25 cellular contexts compared by ENCODE assay signal in genomic region chr9:112157087-112157486, GRCh38.
"Had no signal": no experiment of that assay in that cellular context is flagged by ENCODE, and none has a peak within 500 bp of the region (broad histone marks: within the 10 kb centered on the region; RNA-seq: fewer than 3 reads in every experiment).

No MANE protein-coding gene starts in this region.

- DNase-seq: activated B cell treated with CpG ODN at 0.5 μM for 24 hours; activated CD4-positive, alpha-beta T cell treated with anti-CD3 and anti-CD28 coated beads for 1 hour; activated CD4-positive, alpha-beta T cell treated with anti-CD3 and anti-CD28 coated beads, Interleukin-2, amount 10 ng/mL, durations not matched to agents 24 days and 14 days; activated CD4-positive, alpha-beta T cell treated with anti-CD3 and anti-CD28 coated beads, Interleukin-2, amount 50 U/mL, for 48 hours; activated CD8-positive, alpha-beta memory T cell treated with anti-CD3 and anti-CD28 coated beads, Interleukin-2, amount 10 ng/mL, durations not matched to agents 7 days and 5 days; activated effector memory CD4-positive, alpha-beta T cell treated with Interleukin-2 at 50 U/mL for 16 hours; activated naive CD4-positive, alpha-beta T cell; activated T-cell treated with anti-CD3 and anti-CD28 coated beads, Interleukin-2, amount 50 U/mL, for 24 hours; aorta; MM.1S; NCI-H1105; NCI-H1436; NCI-H187 treated with DMSO at 0.1 percent for 48 hours; NCI-H2081 treated with DMSO at 0.1 percent for 48 hours; NCI-H446; NCI-H524; Peyer's patch; SIG-M5; T-cell; T-helper 2 cell; T1000 had no signal

- H3K4me3 Mint-ChIP-seq: activated B cell treated with CpG ODN at 0.5 μM for 24 hours; activated CD4-positive, alpha-beta T cell treated with anti-CD3 and anti-CD28 coated beads, Interleukin-2, amount 10 ng/mL, durations not matched to agents 24 days and 14 days; activated CD8-positive, alpha-beta memory T cell treated with anti-CD3 and anti-CD28 coated beads, Interleukin-2, amount 10 ng/mL, durations not matched to agents 7 days and 5 days; activated naive CD4-positive, alpha-beta T cell treated with anti-CD3 and anti-CD28 coated beads, Interleukin-2, amount 50 U/mL, for 24 hours; activated T-cell treated with anti-CD3 and anti-CD28 coated beads, Interleukin-2, amount 50 U/mL, for 24 hours; activated T-helper 1 cell treated with anti-CD3 and anti-CD28 coated beads, Interleukin-12 subunit alpha, Interleukin-12 subunit beta, Interleukin-2, Interleukin-4 antibody, amounts not matched to agents 30 ng/mL and 10 ng/mL and 1 ng/mL, durations not matched to agents 14 hours and 24 hours and 36 hours; T-cell had no signal

- ATAC-seq: activated CD8-positive, alpha-beta memory T cell treated with anti-CD3 and anti-CD28 coated beads, Interleukin-2, amount 10 ng/mL, durations not matched to agents 7 days and 5 days; T-cell had no signal

- H3K4me1 ChIP-seq: breast epithelium, Peyer's patch had no signal

- H3K27me3 ChIP-seq: breast epithelium, Peyer's patch had no signal

- H3K9me3 ChIP-seq: breast epithelium, Peyer's patch had no signal

- H3K27ac Mint-ChIP-seq: activated B cell treated with CpG ODN at 0.5 μM for 24 hours; activated CD4-positive, alpha-beta T cell treated with anti-CD3 and anti-CD28 coated beads, Interleukin-2, amount 10 ng/mL, durations not matched to agents 24 days and 14 days; activated CD8-positive, alpha-beta memory T cell treated with anti-CD3 and anti-CD28 coated beads, Interleukin-2, amount 10 ng/mL, durations not matched to agents 7 days and 5 days; activated naive CD4-positive, alpha-beta T cell treated with anti-CD3 and anti-CD28 coated beads, Interleukin-2, amount 50 U/mL, for 24 hours; activated T-cell treated with anti-CD3 and anti-CD28 coated beads, Interleukin-2, amount 50 U/mL, for 24 hours; activated T-helper 1 cell treated with anti-CD3 and anti-CD28 coated beads, Interleukin-12 subunit alpha, Interleukin-12 subunit beta, Interleukin-2, Interleukin-4 antibody, amounts not matched to agents 30 ng/mL and 10 ng/mL and 1 ng/mL, durations not matched to agents 14 hours and 24 hours and 36 hours; T-cell had no signal

- H3K27ac ChIP-seq: Peyer's patch, SK-N-MC had no signal

- H3K27me3 Mint-ChIP-seq: activated B cell treated with CpG ODN at 0.5 μM for 24 hours; activated CD4-positive, alpha-beta T cell treated with anti-CD3 and anti-CD28 coated beads, Interleukin-2, amount 10 ng/mL, durations not matched to agents 24 days and 14 days; activated CD8-positive, alpha-beta memory T cell treated with anti-CD3 and anti-CD28 coated beads, Interleukin-2, amount 10 ng/mL, durations not matched to agents 7 days and 5 days; activated naive CD4-positive, alpha-beta T cell treated with anti-CD3 and anti-CD28 coated beads, Interleukin-2, amount 50 U/mL, for 24 hours; activated T-cell treated with anti-CD3 and anti-CD28 coated beads, Interleukin-2, amount 50 U/mL, for 24 hours; T-cell had no signal

- H3K4me3 ChIP-seq: breast epithelium, Peyer's patch, SK-N-MC had no signal

- H3K4me1 Mint-ChIP-seq: activated CD8-positive, alpha-beta memory T cell treated with anti-CD3 and anti-CD28 coated beads, Interleukin-2, amount 10 ng/mL, durations not matched to agents 7 days and 5 days; activated naive CD4-positive, alpha-beta T cell treated with anti-CD3 and anti-CD28 coated beads, Interleukin-2, amount 50 U/mL, for 24 hours had no signal

- H3K9me3 Mint-ChIP-seq: activated B cell treated with CpG ODN at 0.5 μM for 24 hours; activated CD4-positive, alpha-beta T cell treated with anti-CD3 and anti-CD28 coated beads, Interleukin-2, amount 10 ng/mL, durations not matched to agents 24 days and 14 days; activated naive CD4-positive, alpha-beta T cell treated with anti-CD3 and anti-CD28 coated beads, Interleukin-2, amount 50 U/mL, for 24 hours; activated T-cell treated with anti-CD3 and anti-CD28 coated beads, Interleukin-2, amount 50 U/mL, for 24 hours; activated T-helper 1 cell treated with anti-CD3 and anti-CD28 coated beads, Interleukin-12 subunit alpha, Interleukin-12 subunit beta, Interleukin-2, Interleukin-4 antibody, amounts not matched to agents 30 ng/mL and 10 ng/mL and 1 ng/mL, durations not matched to agents 14 hours and 24 hours and 36 hours; T-cell had no signal

- H3K36me3 ChIP-seq: breast epithelium, Peyer's patch had no signal
